Comparison of ENCODE assay signal across 17 cellular contexts in the genomic region with DNA sequence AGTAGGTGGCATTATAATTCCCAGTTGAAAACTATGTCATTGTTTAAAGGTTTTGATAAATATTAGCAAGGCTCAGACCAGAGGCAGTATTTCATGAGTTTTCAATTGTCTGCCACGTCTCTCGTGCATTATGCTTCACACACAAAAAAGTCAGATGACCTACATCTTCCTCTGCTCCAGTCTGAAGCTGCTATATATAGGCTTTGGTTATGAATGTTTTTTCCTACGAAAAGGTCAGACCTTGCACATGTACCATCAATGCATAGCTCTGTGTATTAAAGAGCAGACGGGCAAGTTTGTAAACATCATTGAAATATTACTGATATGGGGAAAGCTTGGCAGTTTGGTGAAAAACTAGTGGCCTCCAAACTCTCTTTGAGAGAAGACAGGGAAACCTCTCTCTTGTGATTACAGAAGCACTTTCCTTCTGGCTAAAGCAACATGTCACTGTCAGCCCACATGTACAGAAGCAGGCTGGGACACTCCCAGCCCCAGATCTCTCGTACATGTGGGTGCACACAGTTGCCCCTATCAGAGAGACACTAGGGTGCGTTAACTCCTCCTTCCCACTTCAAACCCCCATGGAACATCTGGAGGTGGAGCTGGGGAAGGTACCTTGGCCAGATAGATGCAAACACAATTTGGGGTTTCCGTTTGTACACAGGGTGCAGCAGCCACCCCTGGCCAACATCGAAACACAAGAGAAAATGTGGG.
DNase-seq lines count a peak whose midpoint lies in the region; ATAC-seq, FAIRE-seq and TF ChIP-seq lines count a peak whose summit lies in the region.
"Had no signal": no experiment of that assay in that cellular context is flagged by ENCODE, and none has a peak within 500 bp of the region (broad histone marks: within the 10 kb centered on the region; RNA-seq: fewer than 3 reads in every experiment).

No MANE protein-coding gene starts in this region.

- H3K9me2 ChIP-seq in OCI-LY7 (ENCODE audit: insufficient read depth, low read length), result no peaks in the 10 kb centered on the region

- H3K27me3 Mint-ChIP-seq in stimulated activated naive B cell treated with anti-CD40 and anti-IgM and Interleukin-4, amounts not matched to agents 10 μg/mL and 1 μg/mL and 100 μg/mL, for 72 hours, result peaks cover 0 to 10% of the 10 kb centered on the region in 2 donors

- H3K36me3 ChIP-seq in right atrium auricular region (no peaks in the 10 kb centered on the region), OCI-LY7 (ENCODE audit: insufficient read depth, low read length) (peaks cover 15% of the 10 kb centered on the region), GM12878 (ENCODE audit: control insufficient read depth in 2 of 2, insufficient read depth in 2 of 2, low read length in 1 of 2) (no peaks in the 10 kb centered on the region)
- H3K36me3 ChIP-seq: adrenal gland, neutrophil, WERI-Rb-1 had no signal

- peak overlapping the region; percentile 10 to 37 for H3K4me3 Mint-ChIP-seq in stimulated activated naive B cell treated with anti-CD40 and anti-IgM and Interleukin-4, amounts not matched to agents 10 μg/mL and 1 μg/mL and 100 μg/mL, for 72 hours

- H3K9me3 Mint-ChIP-seq in stimulated activated naive B cell treated with anti-CD40 and anti-IgM and Interleukin-4, amounts not matched to agents 10 μg/mL and 1 μg/mL and 100 μg/mL, for 72 hours, result no peaks in the 10 kb centered on the region

- H3K9ac ChIP-seq in GM12878 (ENCODE audit: control insufficient read depth, insufficient read depth, low read length), result no peak overlapping the region

- H3K36me3 Mint-ChIP-seq in stimulated activated naive B cell treated with anti-CD40 and anti-IgM and Interleukin-4, amounts not matched to agents 10 μg/mL and 1 μg/mL and 100 μg/mL, for 72 hours, result no peaks in the 10 kb centered on the region

- RAD21 ChIA-PET in GM12878 (lab: Charles Lee; ENCODE audit: unreplicated experiment), result interaction anchor here (1.0 kb wide), 2 partner anchors 182 to 183 kb away, joined by 3 read pairs; no protein-coding TSS in a partner anchor

- H3K27ac ChIP-seq in right atrium auricular region, result peak overlapping the region in 1 of 2 donors; percentile 26
- H3K27ac ChIP-seq in OCI-LY7 (ENCODE audit: low read depth, low read length, poor library complexity, severe bottlenecking), result peak overlapping the region; percentile 4
- no peak overlapping the region for H3K27ac ChIP-seq in GM12878 (ENCODE audit: control insufficient read depth, insufficient read depth)
- H3K27ac ChIP-seq: adrenal gland, neutrophil, RWPE1, WERI-Rb-1 had no signal

- no peak for TF ChIP-seq RAD21 in GM12878 (IDR thresholded peaks at IDR 0.05; ENCODE audit: insufficient read depth, low read depth, low read length)

- POLR2A ChIA-PET in OCI-LY7 (lab: Charles Lee), result interaction anchor here (0.7 to 12.2 kb wide), 6 partner anchors 9 to 899 kb away, joined by 3 to 331 read pairs (median 3); partner anchors contain the start of gene BCL6
- POLR2A ChIA-PET in GM12878 (lab: Charles Lee), result no interaction called here

- peaks cover 3 to 7% of the 10 kb centered on the region in 2 donors for H3K9me3 ChIP-seq in right atrium auricular region
- H3K9me3 ChIP-seq in OCI-LY7 (ENCODE audit: low read length), result peaks cover 12% of the 10 kb centered on the region; the same call in 1 of the 2 replicates
- peaks cover 7% of the 10 kb centered on the region for H3K9me3 ChIP-seq in GM12878 (replicated peaks; ENCODE audit: control insufficient read depth, insufficient read depth, low read length)
- H3K9me3 ChIP-seq: adrenal gland had no signal

- H3K27ac Mint-ChIP-seq in stimulated activated naive B cell treated with anti-CD40 and anti-IgM and Interleukin-4, amounts not matched to agents 10 μg/mL and 1 μg/mL and 100 μg/mL, for 72 hours, result no peak overlapping the region

- no peak for TF ChIP-seq POLR2A in GM12878 (IDR thresholded peaks at IDR 0.05; ENCODE audit: low read depth, low read length)

- intact Hi-C loops in Right ventricle myocardium superior (cut with DNase I) (no loop called here), OCI-LY7 (cut with micrococcal nuclease; ENCODE audit: unreplicated experiment) (no loop called here), GM12878 (cut with micrococcal nuclease; ENCODE audit: unreplicated experiment) (no loop called here)

- DNase-seq in Right ventricle myocardium superior, result no peak
- DNase-seq in right atrium auricular region (ENCODE audit: low spot score), result no peak
- DNase-seq in OCI-LY7 (ENCODE audit: low spot score), result no peak
- no peak for DNase-seq in GM12878 (ENCODE audit: low read depth, low spot score)
- peak; percentile 13 for DNase-seq in stimulated activated naive B cell treated with anti-CD40 and anti-IgM and Interleukin-4, amounts not matched to agents 10 μg/mL and 1 μg/mL and 100 μg/mL, for 72 hours
- DNase-seq in iPS-NIHi7 (ENCODE audit: extremely low spot score), result no peak
- DNase-seq: activated CD8-positive, alpha-beta memory T cell treated with anti-CD3 and anti-CD28 coated beads, Interleukin-2, amount 50 U/mL, for 4 hours; adrenal gland; HCEC 1CT; NCI-H2029 treated with DMSO at 0.1 percent for 48 hours; NCI-H446 treated with DMSO at 0.1 percent for 48 hours; SW 1271; WERI-Rb-1 had no signal

- BruUV-seq in OCI-LY7 (replicated peaks; lab: Mats Ljungman, UMichigan), result no TSS peak
- BruUV-seq in GM12878 (replicated peaks; lab: Mats Ljungman, UMichigan), result no TSS peak

- CTCF ChIA-PET in OCI-LY7 (lab: Charles Lee; ENCODE audit: unreplicated experiment), result interaction anchor here (0.6 kb wide), 1 partner anchor 30 kb away, joined by 3 read pairs; no protein-coding TSS in a partner anchor
- CTCF ChIA-PET in GM12878 (lab: Yijun Ruan, JAX), result no interaction called here

- TF ChIP-seq CTCF in right atrium auricular region (IDR thresholded peaks at IDR 0.05) (no peak), OCI-LY7 (conservative IDR thresholded peaks at IDR 0.05; ENCODE audit: low read length) (no peak), GM12878 (IDR thresholded peaks at IDR 0.05 in 2 of 3, conservative IDR thresholded peaks at IDR 0.05 in 1 of 3; ENCODE audit: control insufficient read depth in 2 of 3, extremely low read depth in 1 of 3, insufficient read depth in 1 of 3, low read depth in 3 of 3, low read length in 3 of 3) (no peak)

- H3K4me3 ChIP-seq in right atrium auricular region (no peak overlapping the region), OCI-LY7 (ENCODE audit: low read depth, low read length, poor library complexity, severe bottlenecking) (no peak overlapping the region), GM12878 (no peak overlapping the region)
- H3K4me3 ChIP-seq: adrenal gland had no signal

- 54% methylated on average over 8 of the region's 8 CpGs for WGBS in GM12878 (ENCODE audit: insufficient coverage, insufficient replicate concordance, low lambda C conversion rate, missing lambda C conversion rate)

- H3K79me2 ChIP-seq in OCI-LY7 (ENCODE audit: insufficient read depth, low read depth, low read length), result no peaks in the 10 kb centered on the region; the same call in 1 of the 2 replicates
- H3K79me2 ChIP-seq in GM12878 (ENCODE audit: control insufficient read depth, insufficient read depth, low read length), result no peaks in the 10 kb centered on the region

- H2AFZ ChIP-seq in OCI-LY7 (ENCODE audit: low read length) (peak overlapping the region; percentile 42; the same call in 1 of the 2 replicates), GM12878 (ENCODE audit: control insufficient read depth, low read depth, low read length) (no peak overlapping the region)

- H4K20me1 ChIP-seq in OCI-LY7 (ENCODE audit: insufficient read depth, low read length), result no peaks in the 10 kb centered on the region
- H4K20me1 ChIP-seq in GM12878 (ENCODE audit: control insufficient read depth, insufficient read depth), result no peaks in the 10 kb centered on the region

- no peak for FAIRE-seq in GM12878 (lab: Jason Lieb, UNC)

- TF ChIP-seq EP300 in GM12878 (IDR thresholded peaks at IDR 0.05; ENCODE audit: borderline replicate concordance in 1 of 2, control insufficient read depth in 1 of 2, low read depth in 2 of 2, low read length in 2 of 2), result no peak

- peaks cover 23 to 39% of the 10 kb centered on the region in 2 donors for H3K4me1 Mint-ChIP-seq in stimulated activated naive B cell treated with anti-CD40 and anti-IgM and Interleukin-4, amounts not matched to agents 10 μg/mL and 1 μg/mL and 100 μg/mL, for 72 hours

- H3K27me3 ChIP-seq in right atrium auricular region (no peaks in the 10 kb centered on the region), GM12878 (replicated peaks in 1 of 2; ENCODE audit: control insufficient read depth in 2 of 2, insufficient read depth in 2 of 2, low read length in 1 of 2) (no peaks in the 10 kb centered on the region; a peak in 2 of 4 replicates)
- H3K27me3 ChIP-seq: adrenal gland, neutrophil had no signal

- in situ Hi-C loops in GM12878 (cut with MboI), result no loop called here

- H3K4me1 ChIP-seq in right atrium auricular region (peaks cover 0 to 9% of the 10 kb centered on the region in 2 donors), OCI-LY7 (ENCODE audit: insufficient read depth, low read length, poor library complexity, severe bottlenecking) (peaks cover 90% of the 10 kb centered on the region), GM12878 (ENCODE audit: control insufficient read depth, insufficient read depth, low read length) (peaks cover 5% of the 10 kb centered on the region)
- H3K4me1 ChIP-seq: adrenal gland had no signal

- ATAC-seq in Right ventricle myocardium superior (ENCODE audit: poor library complexity) (peak; percentile 65), GM12878 (no peak; the same call in 2 of the 3 replicates), GM21723 (IDR thresholded peaks at IDR 0.05; ENCODE audit: unreplicated experiment) (no peak), GM21737 (IDR thresholded peaks at IDR 0.05; ENCODE audit: unreplicated experiment) (no peak)
- ATAC-seq in stimulated activated naive B cell treated with anti-CD40 and anti-IgM and Interleukin-4, amounts not matched to agents 10 μg/mL and 1 μg/mL and 100 μg/mL, for 72 hours (replicated peaks), result peak; percentile 84 to 85

- SMC1A ChIA-PET in GM12878 (lab: Charles Lee; ENCODE audit: uncharacterized antibody, unreplicated experiment), result interaction anchor here (1.4 kb wide), 1 partner anchor 91 kb away, joined by 5 read pairs; no protein-coding TSS in a partner anchor

- H3K4me2 ChIP-seq in OCI-LY7 (ENCODE audit: low read length) (peak overlapping the region; percentile 25; the same call in 1 of the 2 replicates), GM12878 (ENCODE audit: control insufficient read depth, insufficient read depth) (no peak overlapping the region)

TF ChIP-seq in GM12878, 131 proteins besides CTCF, POLR2A, EP300 and RAD21:
- TF ChIP-seq ZNF274 (IDR thresholded peaks at IDR 0.05; ENCODE audit: insufficient read depth, insufficient read length) (no peak), RUNX3 (IDR thresholded peaks at IDR 0.05; ENCODE audit: low read length) (peak; percentile 19; the same call in 1 of the 2 replicates)
TF ChIP-seq in GM12878: peak in this region for 1.

Comparison
In these comparisons a context has a peak if more than half of its experiments do, and no peak if none do; other contexts are left out.
1. ATAC-seq: peak in Right ventricle myocardium superior (single experiment) and stimulated activated naive B cell treated with anti-CD40 and anti-IgM and Interleukin-4, amounts not matched to agents 10 μg/mL and 1 μg/mL and 100 μg/mL, for 72 hours (2 of 2); none in GM12878 (single experiment), GM21723 (single experiment) and GM21737 (single experiment).